ENCODE assay signal across 13 cellular contexts in the genomic region with DNA sequence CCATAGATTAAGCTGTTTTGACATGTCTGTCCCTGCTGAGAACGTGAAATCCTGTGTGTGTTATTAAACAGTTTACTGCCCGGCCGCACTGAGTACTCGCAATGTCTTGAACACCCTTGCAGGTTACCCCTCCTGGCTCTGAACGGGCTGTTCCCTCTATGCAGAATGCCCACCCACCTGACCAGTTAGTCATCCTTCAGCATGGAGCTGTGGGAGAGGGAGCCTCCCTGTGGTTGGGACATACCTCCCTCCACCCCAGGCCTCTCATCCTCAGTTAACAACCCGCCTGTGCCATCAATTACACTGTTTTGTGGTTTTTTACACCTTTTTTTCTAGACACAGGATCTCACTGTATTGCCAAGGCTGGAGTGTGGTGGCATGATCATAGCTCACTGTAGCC. TPM values are rescaled to one million over a fixed set of nuclear protein-coding genes. Genes with fewer than 3 reads are reported as not detected.
A peak's percentile ranks its signal among the peaks of the same experiment; 100 is the strongest.
DNase-seq lines count a peak whose midpoint lies in the region; ATAC-seq, FAIRE-seq and TF ChIP-seq lines count a peak whose summit lies in the region.
"Had no signal": no experiment of that assay in that cellular context is flagged by ENCODE, and none has a peak within 500 bp of the region (broad histone marks: within the 10 kb centered on the region; RNA-seq: fewer than 3 reads in every experiment).

No MANE protein-coding gene starts in this region.

- peak overlapping the region; percentile 16 for H3K27ac Mint-ChIP-seq in activated naive CD4-positive, alpha-beta T cell treated with anti-CD3 and anti-CD28 coated beads, Interleukin-2, amount 10 ng/mL, durations not matched to agents 7 days and 5 days
- H3K27ac Mint-ChIP-seq: stimulated activated memory B cell treated with anti-CD40 and anti-IgM and Interleukin-4, amounts not matched to agents 10 μg/mL and 1 μg/mL and 100 μg/mL, for 72 hours had no signal

- H3K4me3 Mint-ChIP-seq in activated naive CD4-positive, alpha-beta T cell treated with anti-CD3 and anti-CD28 coated beads, Interleukin-2, amount 10 ng/mL, durations not matched to agents 7 days and 5 days = no peak overlapping the region
- H3K4me3 Mint-ChIP-seq: naive thymus-derived CD8-positive, alpha-beta T cell; stimulated activated memory B cell treated with anti-CD40 and anti-IgM and Interleukin-4, amounts not matched to agents 10 μg/mL and 1 μg/mL and 100 μg/mL, for 72 hours had no signal

- CTCF ChIA-PET in activated naive CD4-positive, alpha-beta T cell treated with anti-CD3 and anti-CD28 coated beads, Interleukin-2, amount 10 ng/mL, durations not matched to agents 7 days and 5 days (lab: Charles Lee) = interaction anchor here (0.6 to 2.3 kb wide), 3 partner anchors 146 to 616 kb away, joined by 3 to 8 read pairs (median 4); no protein-coding TSS in a partner anchor

- no peak overlapping the region for H3K4me3 ChIP-seq in fibroblast of the aortic adventitia (ENCODE audit: low read depth, low read length)
- no peak overlapping the region for H3K4me3 ChIP-seq in retinal pigment epithelial cell (ENCODE audit: low read length)
- H3K4me3 ChIP-seq: SJSA1 had no signal

- H3K36me3 Mint-ChIP-seq in activated naive CD4-positive, alpha-beta T cell treated with anti-CD3 and anti-CD28 coated beads, Interleukin-2, amount 10 ng/mL, durations not matched to agents 7 days and 5 days = no peaks in the 10 kb centered on the region
- H3K36me3 Mint-ChIP-seq: naive thymus-derived CD8-positive, alpha-beta T cell; stimulated activated memory B cell treated with anti-CD40 and anti-IgM and Interleukin-4, amounts not matched to agents 10 μg/mL and 1 μg/mL and 100 μg/mL, for 72 hours had no signal

- H3K27me3 Mint-ChIP-seq in activated naive CD4-positive, alpha-beta T cell treated with anti-CD3 and anti-CD28 coated beads, Interleukin-2, amount 10 ng/mL, durations not matched to agents 7 days and 5 days = no peaks in the 10 kb centered on the region
- H3K27me3 Mint-ChIP-seq: naive thymus-derived CD8-positive, alpha-beta T cell; stimulated activated memory B cell treated with anti-CD40 and anti-IgM and Interleukin-4, amounts not matched to agents 10 μg/mL and 1 μg/mL and 100 μg/mL, for 72 hours had no signal

- H3K4me1 Mint-ChIP-seq in activated naive CD4-positive, alpha-beta T cell treated with anti-CD3 and anti-CD28 coated beads, Interleukin-2, amount 10 ng/mL, durations not matched to agents 7 days and 5 days = peaks cover 35% of the 10 kb centered on the region

- H3K9me3 Mint-ChIP-seq in activated naive CD4-positive, alpha-beta T cell treated with anti-CD3 and anti-CD28 coated beads, Interleukin-2, amount 10 ng/mL, durations not matched to agents 7 days and 5 days = no peaks in the 10 kb centered on the region
- H3K9me3 Mint-ChIP-seq: naive thymus-derived CD8-positive, alpha-beta T cell; stimulated activated memory B cell treated with anti-CD40 and anti-IgM and Interleukin-4, amounts not matched to agents 10 μg/mL and 1 μg/mL and 100 μg/mL, for 72 hours had no signal

- ATAC-seq in HG03039 (IDR thresholded peaks at IDR 0.05; ENCODE audit: unreplicated experiment) = no peak
- ATAC-seq: naive thymus-derived CD8-positive, alpha-beta T cell; stimulated activated memory B cell treated with anti-CD40 and anti-IgM and Interleukin-4, amounts not matched to agents 10 μg/mL and 1 μg/mL and 100 μg/mL, for 72 hours had no signal

- DNase-seq in activated naive CD4-positive, alpha-beta T cell treated with anti-CD3 and anti-CD28 coated beads, Interleukin-2, amount 10 ng/mL, durations not matched to agents 7 days and 5 days = no peak
- no peak for DNase-seq in activated naive CD4-positive, alpha-beta T cell treated with anti-CD3 and anti-CD28 coated beads, Interleukin-2, amount 50 U/mL, for 16 hours
- peak; percentile 24 for DNase-seq in RCC 7860 (ENCODE audit: low spot score)
- peak; percentile 42 for DNase-seq in fibroblast of the aortic adventitia (ENCODE audit: low read depth)
- DNase-seq in retinal pigment epithelial cell (ENCODE audit: low read depth) = no peak
- no peak for DNase-seq in NCI-H748 (lab: John Stamatoyannopoulos, UW; ENCODE audit: unreplicated experiment)
- DNase-seq in hepatic stellate cell (ENCODE audit: low spot score) = no peak
- DNase-seq: glutamatergic neuron; naive thymus-derived CD8-positive, alpha-beta T cell; stimulated activated CD4-positive, alpha-beta T cell treated with anti-CD3 and anti-CD28 coated beads, Interleukin-12 subunit alpha, Interleukin-12 subunit beta, amount 100 ng/mL, for 4 hours had no signal

- FAIRE-seq in RCC 7860 (lab: Jason Lieb, UNC) = no peak

- TF ChIP-seq CTCF in fibroblast of the aortic adventitia (IDR thresholded peaks at IDR 0.05; ENCODE audit: insufficient read depth, low read length) (no peak), retinal pigment epithelial cell (conservative IDR thresholded peaks at IDR 0.05; ENCODE audit: low read depth, low read length) (peak; percentile 15)

RNA-seq across cellular contexts. Expression of a gene that starts 26.0 kb away (rescaled TPM):
- 61.7 and 105 TPM in 2 replicates for total RNA-seq in fibroblast of the aortic adventitia (ENCODE audit: low replicate concordance)

Comparison
In these comparisons a context has a peak if more than half of its experiments do, and no peak if none do; other contexts are left out.
1. DNase-seq: peak in RCC 7860 (single experiment) and fibroblast of the aortic adventitia (single experiment); none in activated naive CD4-positive, alpha-beta T cell treated with anti-CD3 and anti-CD28 coated beads, Interleukin-2, amount 10 ng/mL, durations not matched to agents 7 days and 5 days (single experiment), activated naive CD4-positive, alpha-beta T cell treated with anti-CD3 and anti-CD28 coated beads, Interleukin-2, amount 50 U/mL, for 16 hours (single experiment), retinal pigment epithelial cell (single experiment), NCI-H748 (single experiment) and hepatic stellate cell (single experiment).